1 cellular context compared by ENCODE assay signal in genomic region chr10:60572511-60573194, GRCh38.
TF ChIP-seq lines count a peak whose summit lies in the region.

No MANE protein-coding gene starts in this region.

TF ChIP-seq in A549, 52 proteins besides CTCF, POLR2A, EP300 and RAD21:
- TF ChIP-seq HDAC2 (IDR thresholded peaks at IDR 0.05) (no peak), RCOR1 (IDR thresholded peaks at IDR 0.05; ENCODE audit: low read depth, low read length) (no peak), JUN (IDR thresholded peaks at IDR 0.05) (no peak), PHF8 (IDR thresholded peaks at IDR 0.05; ENCODE audit: borderline replicate concordance, low read depth) (no peak)
